ENCODE assay signal across 19 cellular contexts in genomic region chr16:11208916-11209665, GRCh38. TPM values are rescaled to one million over a fixed set of nuclear protein-coding genes. Genes with fewer than 3 reads are reported as not detected.
A peak's percentile ranks its signal among the peaks of the same experiment; 100 is the strongest.
DNase-seq lines count a peak whose midpoint lies in the region; TF ChIP-seq lines count a peak whose summit lies in the region.
"Had no signal": no experiment of that assay in that cellular context is flagged by ENCODE, and none has a peak within 500 bp of the region (broad histone marks: within the 10 kb centered on the region; RNA-seq: fewer than 3 reads in every experiment).

No MANE protein-coding gene starts in this region.

- H4K91ac ChIP-seq in trophoblast cell (ENCODE audit: low read depth, low read length), result no peak overlapping the region

- H3K23ac ChIP-seq in trophoblast cell (ENCODE audit: low read length), result no peak overlapping the region

- H3K9ac ChIP-seq in mammary epithelial cell (ENCODE audit: insufficient read depth, low read length) (no peak overlapping the region), trophoblast cell (ENCODE audit: low read length) (no peak overlapping the region)

- no peak overlapping the region for H3K18ac ChIP-seq in trophoblast cell (ENCODE audit: low read length)

- no peaks in the 10 kb centered on the region for H3K36me3 Mint-ChIP-seq in activated T-helper 1 cell treated with anti-CD3 and anti-CD28 coated beads, Interleukin-12 subunit alpha, Interleukin-12 subunit beta, Interleukin-2, Interleukin-4 antibody, amounts not matched to agents 30 ng/mL and 10 ng/mL and 1 ng/mL, durations not matched to agents 14 hours and 24 hours and 36 hours (ENCODE audit: low read depth)

- no peaks in the 10 kb centered on the region for H4K20me1 ChIP-seq in mammary epithelial cell (ENCODE audit: insufficient read depth, low read length)

- H2AK5ac ChIP-seq in trophoblast cell (ENCODE audit: low read length), result no peak overlapping the region

- no peak for TF ChIP-seq CTCF in GM12865 (IDR thresholded peaks at IDR 0.05; ENCODE audit: insufficient read depth, low read depth, low read length, missing control alignments)
- no peak for TF ChIP-seq CTCF in NB4 (IDR thresholded peaks at IDR 0.05; ENCODE audit: low read depth, low read length)
- TF ChIP-seq CTCF in mammary epithelial cell (conservative IDR thresholded peaks at IDR 0.05 in 1 of 2, IDR thresholded peaks at IDR 0.05 in 1 of 2; ENCODE audit: extremely low read depth in 1 of 2, insufficient read depth in 1 of 2, low read depth in 1 of 2, low read length in 2 of 2), result no peak
- no peak for TF ChIP-seq CTCF in adrenal gland (IDR thresholded peaks at IDR 0.05)

- dilution Hi-C loops in mammary epithelial cell (cut with HindIII; ENCODE audit: low sequenced_read_pairs), result no loop called here

- H3K27ac Mint-ChIP-seq in activated T-helper 1 cell treated with anti-CD3 and anti-CD28 coated beads, Interleukin-12 subunit alpha, Interleukin-12 subunit beta, Interleukin-2, Interleukin-4 antibody, amounts not matched to agents 30 ng/mL and 10 ng/mL and 1 ng/mL, durations not matched to agents 14 hours and 24 hours and 36 hours, result no peak overlapping the region
- H3K27ac Mint-ChIP-seq: activated T-cell treated with anti-CD3 and anti-CD28 coated beads, Interleukin-2, amount 50 U/mL, for 72 hours; nephron progenitor cell had no signal

- H2BK5ac ChIP-seq in trophoblast cell (ENCODE audit: low read depth, low read length, poor library complexity), result no peak overlapping the region

- 27% methylated on average over 9 of the region's 9 CpGs for WGBS in mammary epithelial cell (ENCODE audit: low coverage, missing lambda C conversion rate)
- WGBS in trophoblast cell (ENCODE audit: extremely low coverage, insufficient coverage, insufficient read length), result no CpG with 5 or more reads among the region's 9 CpGs
- 67 to 76% (median 71%) methylated on average over 9 of the region's 9 CpGs for WGBS in adrenal gland, 4 donors

- CTCF ChIA-PET in mammary epithelial cell (lab: Charles Lee; ENCODE audit: low non-redundant PET), result no interaction called here

- H3K27ac ChIP-seq in mammary epithelial cell (ENCODE audit: insufficient read depth, low read depth, low read length) (peak overlapping the region; percentile 34), trophoblast cell (ENCODE audit: low read depth, low read length) (no peak overlapping the region), adrenal gland (no peak overlapping the region)
- H3K27ac ChIP-seq: SJCRH30, suprapubic skin had no signal

- TSS peak; percentile 91 for BruUV-seq in mammary epithelial cell (replicated peaks; lab: Mats Ljungman, UMichigan)

- peaks cover 5% of the 10 kb centered on the region for H3K9me3 Mint-ChIP-seq in activated T-helper 1 cell treated with anti-CD3 and anti-CD28 coated beads, Interleukin-12 subunit alpha, Interleukin-12 subunit beta, Interleukin-2, Interleukin-4 antibody, amounts not matched to agents 30 ng/mL and 10 ng/mL and 1 ng/mL, durations not matched to agents 14 hours and 24 hours and 36 hours
- H3K9me3 Mint-ChIP-seq: nephron progenitor cell had no signal

- H3K27me3 Mint-ChIP-seq in activated T-helper 1 cell treated with anti-CD3 and anti-CD28 coated beads, Interleukin-12 subunit alpha, Interleukin-12 subunit beta, Interleukin-2, Interleukin-4 antibody, amounts not matched to agents 30 ng/mL and 10 ng/mL and 1 ng/mL, durations not matched to agents 14 hours and 24 hours and 36 hours (ENCODE audit: insufficient read depth), result no peaks in the 10 kb centered on the region

- no peak overlapping the region for H2BK12ac ChIP-seq in trophoblast cell (ENCODE audit: low read length)

- in situ Hi-C loops in mammary epithelial cell (cut with MboI; ENCODE audit: low sequenced_read_pairs in 2 of 2), result no loop called here

- H3K79me2 ChIP-seq in mammary epithelial cell (ENCODE audit: insufficient read depth, low read length) (no peaks in the 10 kb centered on the region), trophoblast cell (ENCODE audit: control insufficient read depth, insufficient read depth, low read length, poor library complexity) (no peaks in the 10 kb centered on the region)

- no peak for TF ChIP-seq POLR2A in NB4 (IDR thresholded peaks at IDR 0.05; ENCODE audit: extremely low read depth, insufficient read length)
- no peak for TF ChIP-seq POLR2A in adrenal gland (IDR thresholded peaks at IDR 0.05)

- H3K14ac ChIP-seq in trophoblast cell (ENCODE audit: low read length), result no peak overlapping the region

- intact Hi-C loops in mammary epithelial cell (cut with micrococcal nuclease), result no loop called here
- intact Hi-C loops in activated T-helper 1 cell treated with anti-CD3 and anti-CD28 coated beads, Interleukin-12 subunit alpha, Interleukin-12 subunit beta, Interleukin-2, Interleukin-4 antibody, amounts not matched to agents 30 ng/mL and 10 ng/mL and 1 ng/mL, durations not matched to agents 14 hours and 24 hours and 36 hours (cut with micrococcal nuclease), result no loop called here
- intact Hi-C loops in adrenal gland (cut with DNase I), result no loop called here

- H3K27me3 ChIP-seq in mammary epithelial cell (ENCODE audit: insufficient read depth, low read length), result no peaks in the 10 kb centered on the region
- no peaks in the 10 kb centered on the region for H3K27me3 ChIP-seq in trophoblast cell (ENCODE audit: insufficient read depth, low read length)
- no peaks in the 10 kb centered on the region for H3K27me3 ChIP-seq in adrenal gland
- H3K27me3 ChIP-seq: SJCRH30 had no signal

- H3K4ac ChIP-seq in trophoblast cell (ENCODE audit: low read depth, low read length), result no peak overlapping the region

- H3K4me3 ChIP-seq in GM12865 (ENCODE audit: low read depth, low read length) (no peak overlapping the region), NB4 (ENCODE audit: low read depth, low read length) (no peak overlapping the region), mammary epithelial cell (replicated peaks in 1 of 3; ENCODE audit: insufficient read depth in 1 of 3, low read depth in 2 of 3, low read length in 3 of 3) (no peak overlapping the region), trophoblast cell (ENCODE audit: low read depth, low read length) (no peak overlapping the region), adrenal gland (no peak overlapping the region)
- H3K4me3 ChIP-seq: SJCRH30, suprapubic skin had no signal

- H3K4me1 Mint-ChIP-seq in activated T-helper 1 cell treated with anti-CD3 and anti-CD28 coated beads, Interleukin-12 subunit alpha, Interleukin-12 subunit beta, Interleukin-2, Interleukin-4 antibody, amounts not matched to agents 30 ng/mL and 10 ng/mL and 1 ng/mL, durations not matched to agents 14 hours and 24 hours and 36 hours (ENCODE audit: low read depth), result peaks cover 45% of the 10 kb centered on the region

- H3K4me1 ChIP-seq in mammary epithelial cell (ENCODE audit: insufficient read depth, low read length) (peaks cover 30% of the 10 kb centered on the region), trophoblast cell (ENCODE audit: control insufficient read depth in 1 of 2, insufficient read depth in 2 of 2, low read length in 2 of 2) (no peaks in the 10 kb centered on the region), adrenal gland (replicated peaks in 1 of 2) (no peaks in the 10 kb centered on the region)

- H3K9me3 ChIP-seq in mammary epithelial cell (replicated peaks; ENCODE audit: insufficient read depth, low read length) (peaks cover 12% of the 10 kb centered on the region), trophoblast cell (ENCODE audit: insufficient read depth, low read depth, low read length) (peaks cover 13% of the 10 kb centered on the region), adrenal gland (replicated peaks in 1 of 3) (no peaks in the 10 kb centered on the region)
- H3K9me3 ChIP-seq: SJCRH30, suprapubic skin had no signal

- no peak overlapping the region for H3K4me3 Mint-ChIP-seq in activated T-helper 1 cell treated with anti-CD3 and anti-CD28 coated beads, Interleukin-12 subunit alpha, Interleukin-12 subunit beta, Interleukin-2, Interleukin-4 antibody, amounts not matched to agents 30 ng/mL and 10 ng/mL and 1 ng/mL, durations not matched to agents 14 hours and 24 hours and 36 hours
- H3K4me3 Mint-ChIP-seq: nephron progenitor cell had no signal

- H3K4me2 ChIP-seq in mammary epithelial cell (ENCODE audit: insufficient read depth, low read depth, low read length), result no peak overlapping the region
- no peak overlapping the region for H3K4me2 ChIP-seq in trophoblast cell (ENCODE audit: low read length)

- H3K36me3 ChIP-seq in mammary epithelial cell (ENCODE audit: insufficient read depth, low read length) (no peaks in the 10 kb centered on the region), trophoblast cell (ENCODE audit: control insufficient read depth in 1 of 2, insufficient read depth in 2 of 2, low read length in 2 of 2) (no peaks in the 10 kb centered on the region), adrenal gland (replicated peaks in 1 of 2) (no peaks in the 10 kb centered on the region)
- H3K36me3 ChIP-seq: SJCRH30, suprapubic skin had no signal

- DNase-seq in GM12865 (ENCODE audit: low read depth) (peak; percentile 71), NB4 (ENCODE audit: low read depth) (peak; percentile 77), mammary epithelial cell (peak; percentile 88), trophoblast cell (peak; percentile 52 to 59), T-helper 2 cell (no peak), adrenal gland (no peak)
- no peak for DNase-seq in activated effector memory CD4-positive, alpha-beta T cell treated with Interleukin-2 at 50 U/mL for 16 hours
- DNase-seq in activated T-helper 1 cell treated with anti-CD3 and anti-CD28 coated beads, Interleukin-12 subunit alpha, Interleukin-12 subunit beta, Interleukin-2, Interleukin-4 antibody, amounts not matched to agents 30 ng/mL and 10 ng/mL and 1 ng/mL, durations not matched to agents 14 hours and 24 hours and 36 hours (ENCODE audit: low spot score), result no peak
- DNase-seq: activated CD4-positive, alpha-beta T cell treated with anti-CD3 and anti-CD28 coated beads, Interleukin-2, amount 50 U/mL, for 48 hours; activated T-cell treated with anti-CD3 and anti-CD28 coated beads, Interleukin-2, amount 50 U/mL, for 72 hours; cerebellar nuclear complex; glutamatergic neuron; mesendoderm; NCI-H1048; NCI-H82; nephron progenitor cell; SJCRH30; T-helper 9 cell had no signal

- H3K79me1 ChIP-seq in trophoblast cell (ENCODE audit: low read length), result no peaks in the 10 kb centered on the region

- H2AFZ ChIP-seq in mammary epithelial cell (ENCODE audit: low read depth, low read length) (peak overlapping the region; percentile 43), trophoblast cell (ENCODE audit: insufficient read depth, low read length, poor library complexity) (no peak overlapping the region)

- H2BK120ac ChIP-seq in trophoblast cell (ENCODE audit: insufficient read depth, low read length, poor library complexity), result no peak overlapping the region

- H4K8ac ChIP-seq in trophoblast cell (ENCODE audit: low read depth, low read length), result no peak overlapping the region

- H4K12ac ChIP-seq in trophoblast cell (ENCODE audit: low read depth, low read length), result no peak overlapping the region

RNA-seq across cellular contexts. Expression of gene SOCS1, which starts 46.9 kb away (rescaled TPM):
- total RNA-seq in mammary epithelial cell (1 to 10 TPM; 2.0 to 7.9 TPM), adrenal gland (1 to 10 TPM; 1.6 to 8.3 (median 5.1) TPM)
- polyA plus RNA-seq in mammary epithelial cell (3.5 TPM), adrenal gland (10 to 100 TPM in 1 of 3 donors, 1 to 10 TPM in 1, under 1 TPM in 1; 0.53 to 11.9 (median 6.0) TPM)
- polyA minus RNA-seq in mammary epithelial cell, result 1.4 TPM
- polyA plus RNA-seq in trophoblast cell (2013), result 52.7 and 59.0 TPM in 2 replicates
- 158 and 161 TPM in 2 replicates for total RNA-seq in activated T-helper 1 cell treated with anti-CD3 and anti-CD28 coated beads, Interleukin-12 subunit alpha, Interleukin-12 subunit beta, Interleukin-2, Interleukin-4 antibody, amounts not matched to agents 30 ng/mL and 10 ng/mL and 1 ng/mL, durations not matched to agents 14 hours and 24 hours and 36 hours

Comparison
In these comparisons a context has a peak if more than half of its experiments do, and no peak if none do; other contexts are left out.
1. DNase-seq: peak in GM12865 (single experiment), NB4 (single experiment), mammary epithelial cell (single experiment) and trophoblast cell (2 of 2); none in activated effector memory CD4-positive, alpha-beta T cell treated with Interleukin-2 at 50 U/mL for 16 hours (single experiment), activated T-helper 1 cell treated with anti-CD3 and anti-CD28 coated beads, Interleukin-12 subunit alpha, Interleukin-12 subunit beta, Interleukin-2, Interleukin-4 antibody, amounts not matched to agents 30 ng/mL and 10 ng/mL and 1 ng/mL, durations not matched to agents 14 hours and 24 hours and 36 hours (single experiment), T-helper 2 cell (0 of 5) and adrenal gland (0 of 7).
2. RNA of gene SOCS1, which starts 46.9 kb away (total RNA-seq): 158 to 161 TPM in activated T-helper 1 cell treated with anti-CD3 and anti-CD28 coated beads, Interleukin-12 subunit alpha, Interleukin-12 subunit beta, Interleukin-2, Interleukin-4 antibody, amounts not matched to agents 30 ng/mL and 10 ng/mL and 1 ng/mL, durations not matched to agents 14 hours and 24 hours and 36 hours; 2.0 to 7.9 TPM in mammary epithelial cell and 1.6 to 8.3 TPM in adrenal gland; every median in the first group is over 10 times any median in the second.